11 cellular contexts compared by ENCODE assay signal in the genomic region with DNA sequence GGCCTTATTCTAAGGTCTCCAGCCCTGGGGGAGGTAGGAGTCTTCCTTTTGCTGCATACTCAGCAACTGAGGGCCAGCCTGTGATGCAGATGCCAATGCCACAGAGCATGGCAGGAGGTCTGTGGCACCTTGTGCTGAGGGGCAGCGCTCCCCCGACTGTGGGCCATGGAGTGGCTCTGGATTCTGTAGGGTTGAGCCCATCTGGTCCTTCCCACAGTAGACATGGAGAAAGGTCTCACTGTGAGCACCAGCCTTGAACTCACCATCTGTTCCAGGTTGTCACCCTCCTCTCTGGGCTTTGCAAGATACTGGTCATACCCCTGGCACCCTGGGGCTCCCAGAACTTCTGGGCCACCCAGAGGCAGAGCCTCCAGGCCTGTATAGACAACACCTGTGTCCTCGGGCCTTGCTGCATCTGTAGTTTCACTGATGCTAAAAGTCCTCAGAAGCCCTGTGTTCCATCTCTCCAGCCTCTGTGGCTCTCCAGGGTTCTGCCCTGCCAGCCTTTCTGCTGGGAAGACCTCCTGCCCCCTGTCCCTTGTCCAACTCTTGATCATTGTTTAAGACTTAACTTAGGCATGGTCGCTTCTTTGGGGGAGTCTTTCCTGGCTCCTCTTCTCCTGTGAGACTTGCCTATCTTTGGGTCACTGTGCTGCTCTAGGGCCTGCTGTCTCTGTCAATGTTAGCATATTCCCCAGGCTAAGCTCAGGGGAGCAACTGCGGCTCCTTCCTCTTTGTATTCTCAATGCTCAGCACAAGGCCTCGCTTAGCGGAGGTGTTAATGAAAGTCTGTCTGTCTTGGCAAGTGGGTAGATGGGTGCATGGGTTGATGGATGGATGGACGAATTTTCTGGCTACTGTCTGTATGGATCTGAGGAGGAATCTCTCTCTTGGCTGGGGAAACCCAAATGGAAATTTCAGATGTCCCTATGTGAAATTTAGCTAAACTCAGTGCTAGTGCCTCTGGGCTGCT.
DNase-seq lines count a peak whose midpoint lies in the region; ATAC-seq, FAIRE-seq and TF ChIP-seq lines count a peak whose summit lies in the region.
"Had no signal": no experiment of that assay in that cellular context is flagged by ENCODE, and none has a peak within 500 bp of the region (broad histone marks: within the 10 kb centered on the region; RNA-seq: fewer than 3 reads in every experiment).

No MANE protein-coding gene starts in this region.

- FAIRE-seq in endothelial cell of umbilical vein (lab: Jason Lieb, UNC) (no peak), HTR-8/SVneo (lab: Jason Lieb, UNC) (no peak)
- FAIRE-seq: A204.1 had no signal

- H4K20me1 ChIP-seq in endothelial cell of umbilical vein (replicated peaks; ENCODE audit: control insufficient read depth, extremely low read depth, insufficient read depth, low read length) = no peaks in the 10 kb centered on the region

- H3K27ac ChIP-seq in endothelial cell of umbilical vein (ENCODE audit: insufficient read depth, low read depth, low read length) = no peak overlapping the region
- peak overlapping the region; percentile 67 to 91 (median 80) for H3K27ac ChIP-seq in upper lobe of left lung

- no peak overlapping the region for H3K27ac Mint-ChIP-seq in activated CD4-positive, alpha-beta T cell treated with anti-CD3 and anti-CD28 coated beads for 36 hours
- no peak overlapping the region for H3K27ac Mint-ChIP-seq in neural crest cell (ENCODE audit: unreplicated experiment)
- H3K27ac Mint-ChIP-seq in activated naive CD4-positive, alpha-beta T cell treated with anti-CD3 and anti-CD28 coated beads, Interleukin-2, amount 10 ng/mL, durations not matched to agents 7 days and 5 days = no peak overlapping the region
- H3K27ac Mint-ChIP-seq: activated naive CD8-positive, alpha-beta T cell had no signal

- H3K4me1 ChIP-seq in endothelial cell of umbilical vein (ENCODE audit: control insufficient read depth, extremely low read depth, insufficient read depth, low read length) = peaks cover 19% of the 10 kb centered on the region
- H3K4me1 ChIP-seq in upper lobe of left lung = peaks cover 18 to 25% (median 21%) of the 10 kb centered on the region in 4 donors

- 82 to 88% methylated on average over 5 to 8 of the region's 8 CpGs for WGBS in upper lobe of left lung, 2 donors

- H3K9me1 ChIP-seq in endothelial cell of umbilical vein (replicated peaks; ENCODE audit: control insufficient read depth, extremely low read depth, insufficient read depth, low read length) = no peaks in the 10 kb centered on the region

- no peak for TF ChIP-seq EP300 in upper lobe of left lung (IDR thresholded peaks at IDR 0.05)

- no peak for ATAC-seq in activated CD4-positive, alpha-beta T cell treated with anti-CD3 and anti-CD28 coated beads for 36 hours
- no peak for ATAC-seq in upper lobe of left lung (ENCODE audit: low FRiP score in 2 of 2)

- H3K36me3 ChIP-seq in endothelial cell of umbilical vein (ENCODE audit: control insufficient read depth in 2 of 2, extremely low read depth in 1 of 2, insufficient read depth in 2 of 2, low read length in 2 of 2) = peaks cover 0 to 20% of the 10 kb centered on the region in 2 experiments
- peaks cover 0 to 30% (median 10%) of the 10 kb centered on the region in 4 donors for H3K36me3 ChIP-seq in upper lobe of left lung

- POLR2A ChIA-PET in activated CD4-positive, alpha-beta T cell treated with anti-CD3 and anti-CD28 coated beads for 36 hours (lab: Charles Lee) = no interaction called here
- POLR2A ChIA-PET in endothelial cell of umbilical vein (lab: Charles Lee) = no interaction called here

- H3K36me3 Mint-ChIP-seq in activated CD4-positive, alpha-beta T cell treated with anti-CD3 and anti-CD28 coated beads for 36 hours (ENCODE audit: low read depth) = no peaks in the 10 kb centered on the region
- H3K36me3 Mint-ChIP-seq in neural crest cell (ENCODE audit: low read depth) = no peaks in the 10 kb centered on the region
- H3K36me3 Mint-ChIP-seq in activated naive CD4-positive, alpha-beta T cell treated with anti-CD3 and anti-CD28 coated beads, Interleukin-2, amount 10 ng/mL, durations not matched to agents 7 days and 5 days = no peaks in the 10 kb centered on the region
- H3K36me3 Mint-ChIP-seq: activated naive CD8-positive, alpha-beta T cell had no signal

- intact Hi-C loops in activated CD4-positive, alpha-beta T cell treated with anti-CD3 and anti-CD28 coated beads for 36 hours (cut with DNase I, micrococcal nuclease) = loop anchor here in 1 of 2 experiments (5.0 kb wide), 1 partner anchor 963 kb away; no protein-coding TSS in a partner anchor
- intact Hi-C loops in endothelial cell of umbilical vein (cut with micrococcal nuclease) = loop anchor here (5.0 kb wide), 1 partner anchor 258 kb away; no protein-coding TSS in a partner anchor

- H3K79me2 ChIP-seq in endothelial cell of umbilical vein (ENCODE audit: control insufficient read depth, insufficient read depth, low read length) = no peaks in the 10 kb centered on the region

- no peaks in the 10 kb centered on the region for H3K4me1 Mint-ChIP-seq in activated CD4-positive, alpha-beta T cell treated with anti-CD3 and anti-CD28 coated beads for 36 hours
- no peaks in the 10 kb centered on the region for H3K4me1 Mint-ChIP-seq in neural crest cell
- H3K4me1 Mint-ChIP-seq in activated naive CD4-positive, alpha-beta T cell treated with anti-CD3 and anti-CD28 coated beads, Interleukin-2, amount 10 ng/mL, durations not matched to agents 7 days and 5 days = no peaks in the 10 kb centered on the region

- H2AFZ ChIP-seq in endothelial cell of umbilical vein (ENCODE audit: low read depth, low read length) = peak overlapping the region; percentile 49

- BruUV-seq in endothelial cell of umbilical vein (replicated peaks; lab: Mats Ljungman, UMichigan) = no TSS peak

- CTCF ChIA-PET in activated CD4-positive, alpha-beta T cell treated with anti-CD3 and anti-CD28 coated beads for 36 hours (lab: Charles Lee) = no interaction called here
- CTCF ChIA-PET in endothelial cell of umbilical vein (lab: Charles Lee) = interaction anchor here (1.2 to 1.6 kb wide), 3 partner anchors 10 to 536 kb away, joined by 3 to 7 read pairs (median 6); no protein-coding TSS in a partner anchor
- CTCF ChIA-PET in activated naive CD4-positive, alpha-beta T cell treated with anti-CD3 and anti-CD28 coated beads, Interleukin-2, amount 10 ng/mL, durations not matched to agents 7 days and 5 days (lab: Charles Lee) = no interaction called here

- TF ChIP-seq POLR2A in endothelial cell of umbilical vein (IDR thresholded peaks at IDR 0.05; ENCODE audit: low read depth, low read length) (no peak), upper lobe of left lung (IDR thresholded peaks at IDR 0.05) (no peak)

- H3K9me3 ChIP-seq in endothelial cell of umbilical vein (replicated peaks; ENCODE audit: control insufficient read depth, insufficient read depth, low read length) (no peaks in the 10 kb centered on the region), upper lobe of left lung (no peaks in the 10 kb centered on the region)

- DNase-seq in activated CD4-positive, alpha-beta T cell treated with anti-CD3 and anti-CD28 coated beads for 1 hour = peak; percentile 1
- DNase-seq in activated CD4-positive, alpha-beta T cell treated with anti-CD3 and anti-CD28 coated beads for 36 hours = no peak
- DNase-seq in endothelial cell of umbilical vein (ENCODE audit: low read depth, low spot score) (no peak), neural crest cell (ENCODE audit: low read depth, low spot score) (peak; percentile 0), upper lobe of left lung (peak in 1 of 2 donors; percentile 10), foreskin melanocyte (no peak), HTR-8/SVneo (ENCODE audit: insufficient read length, low spot score) (no peak)
- DNase-seq in activated naive CD4-positive, alpha-beta T cell treated with anti-CD3 and anti-CD28 coated beads, Interleukin-2, amount 10 ng/mL, durations not matched to agents 7 days and 5 days = no peak
- DNase-seq: NCI-H146 had no signal

- no peaks in the 10 kb centered on the region for H3K9me3 Mint-ChIP-seq in activated CD4-positive, alpha-beta T cell treated with anti-CD3 and anti-CD28 coated beads for 36 hours (ENCODE audit: low read depth)
- no peaks in the 10 kb centered on the region for H3K9me3 Mint-ChIP-seq in neural crest cell
- H3K9me3 Mint-ChIP-seq in activated naive CD4-positive, alpha-beta T cell treated with anti-CD3 and anti-CD28 coated beads, Interleukin-2, amount 10 ng/mL, durations not matched to agents 7 days and 5 days = no peaks in the 10 kb centered on the region

- H3K9ac ChIP-seq in endothelial cell of umbilical vein (replicated peaks; ENCODE audit: extremely low read depth, insufficient read depth, low read length) = no peak overlapping the region

- H3K4me2 ChIP-seq in endothelial cell of umbilical vein (ENCODE audit: insufficient read depth, low read length) = peak overlapping the region; percentile 3

- H3K27me3 Mint-ChIP-seq in activated CD4-positive, alpha-beta T cell treated with anti-CD3 and anti-CD28 coated beads for 36 hours = no peaks in the 10 kb centered on the region
- H3K27me3 Mint-ChIP-seq in neural crest cell (ENCODE audit: low read depth) = no peaks in the 10 kb centered on the region
- peaks cover 9% of the 10 kb centered on the region for H3K27me3 Mint-ChIP-seq in activated naive CD4-positive, alpha-beta T cell treated with anti-CD3 and anti-CD28 coated beads, Interleukin-2, amount 10 ng/mL, durations not matched to agents 7 days and 5 days

- TF ChIP-seq CTCF in endothelial cell of umbilical vein (IDR thresholded peaks at IDR 0.05; ENCODE audit: extremely low read depth in 1 of 2, insufficient read depth in 1 of 2, low read depth in 1 of 2, low read length in 2 of 2) (no peak), neural crest cell (conservative IDR thresholded peaks at IDR 0.05) (no peak), upper lobe of left lung (IDR thresholded peaks at IDR 0.05) (no peak)

- no peaks in the 10 kb centered on the region for H3K27me3 ChIP-seq in endothelial cell of umbilical vein (ENCODE audit: control insufficient read depth in 2 of 2, insufficient read depth in 2 of 2, low read length in 2 of 2)
- no peaks in the 10 kb centered on the region for H3K27me3 ChIP-seq in upper lobe of left lung

- dilution Hi-C loops in endothelial cell of umbilical vein (cut with MboI; ENCODE audit: extremely low pct_ligation_motif_present, low sequenced_read_pairs) = no loop called here

- H3K4me3 ChIP-seq in endothelial cell of umbilical vein (replicated peaks in 1 of 3; ENCODE audit: insufficient read depth in 1 of 3, low read depth in 1 of 3, low read length in 3 of 3) (no peak overlapping the region), upper lobe of left lung (no peak overlapping the region)

- no peak overlapping the region for H3K4me3 Mint-ChIP-seq in activated CD4-positive, alpha-beta T cell treated with anti-CD3 and anti-CD28 coated beads for 36 hours
- no peak overlapping the region for H3K4me3 Mint-ChIP-seq in neural crest cell
- H3K4me3 Mint-ChIP-seq in activated naive CD4-positive, alpha-beta T cell treated with anti-CD3 and anti-CD28 coated beads, Interleukin-2, amount 10 ng/mL, durations not matched to agents 7 days and 5 days = no peak overlapping the region
- H3K4me3 Mint-ChIP-seq: activated naive CD8-positive, alpha-beta T cell had no signal

TF ChIP-seq in endothelial cell of umbilical vein, 7 proteins besides CTCF, POLR2A, EP300 and RAD21 (continues in another document):
- TF ChIP-seq EZH2 (IDR thresholded peaks at IDR 0.05; ENCODE audit: borderline replicate concordance, low read depth, low read length, severe bottlenecking) (no peak), POLR2AphosphoS5 (IDR thresholded peaks at IDR 0.05; ENCODE audit: insufficient read depth, low read depth, low read length) (no peak)

Comparison
In these comparisons a context has a peak if more than half of its experiments do, and no peak if none do; other contexts are left out.
1. DNase-seq: peak in activated CD4-positive, alpha-beta T cell treated with anti-CD3 and anti-CD28 coated beads for 1 hour (single experiment) and neural crest cell (single experiment); none in activated CD4-positive, alpha-beta T cell treated with anti-CD3 and anti-CD28 coated beads for 36 hours (single experiment), endothelial cell of umbilical vein (single experiment), foreskin melanocyte (single experiment), HTR-8/SVneo (single experiment) and activated naive CD4-positive, alpha-beta T cell treated with anti-CD3 and anti-CD28 coated beads, Interleukin-2, amount 10 ng/mL, durations not matched to agents 7 days and 5 days (single experiment).